Comparison of ENCODE assay signal across 26 cellular contexts in genomic region chr6:41791306-41791705, GRCh38. TPM values are rescaled to one million over a fixed set of nuclear protein-coding genes. Genes with fewer than 3 reads are reported as not detected.
"Had no signal": no experiment of that assay in that cellular context is flagged by ENCODE, and none has a peak within 500 bp of the region (broad histone marks: within the 10 kb centered on the region; RNA-seq: fewer than 3 reads in every experiment).

No MANE protein-coding gene starts in this region.

- H3K9me3 ChIP-seq: ascending aorta, body of pancreas, MG63 had no signal

- FAIRE-seq: bronchial epithelial cell had no signal

- H3K27me3 ChIP-seq: ascending aorta, body of pancreas, MG63 had no signal

- H3K27ac Mint-ChIP-seq: activated CD8-positive, alpha-beta memory T cell treated with anti-CD3 and anti-CD28 coated beads, Interleukin-2, amount 10 ng/mL, durations not matched to agents 7 days and 5 days; activated T-helper 1 cell treated with anti-CD3 and anti-CD28 coated beads, Interleukin-12 subunit alpha, Interleukin-12 subunit beta, Interleukin-2, Interleukin-4 antibody, amounts not matched to agents 30 ng/mL and 10 ng/mL and 1 ng/mL, durations not matched to agents 14 hours and 24 hours and 36 hours; T-cell had no signal

- H3K27ac ChIP-seq: ascending aorta, body of pancreas, SK-N-MC, WERI-Rb-1 had no signal

- DNase-seq: activated CD4-positive, alpha-beta T cell treated with anti-CD3 and anti-CD28 coated beads for 4 hours; activated CD8-positive, alpha-beta memory T cell treated with anti-CD3 and anti-CD28 coated beads, Interleukin-2, amount 10 ng/mL, durations not matched to agents 7 days and 5 days; activated CD8-positive, alpha-beta T cell treated with anti-CD3 and anti-CD28 coated beads, Interleukin-2, amount 10 ng/mL, durations not matched to agents 7 days and 5 days; activated effector memory CD4-positive, alpha-beta T cell treated with Interleukin-2 at 50 U/mL for 16 hours; activated naive CD4-positive, alpha-beta T cell; amniotic stem cell; body of pancreas; MG63; MV-4-11; NCI-H1105; NCI-H1436; NCI-H1694 treated with DMSO at 0.1 percent for 48 hours; NCI-H2029 treated with DMSO at 0.1 percent for 48 hours; NCI-H345; NCI-H510A; NCI-H526 treated with DMSO at 0.1 percent for 48 hours; NCI-H82; T-cell; WERI-Rb-1 had no signal

- H3K27me3 Mint-ChIP-seq: activated CD8-positive, alpha-beta memory T cell treated with anti-CD3 and anti-CD28 coated beads, Interleukin-2, amount 10 ng/mL, durations not matched to agents 7 days and 5 days; T-cell had no signal

- H3K4me3 Mint-ChIP-seq: activated CD8-positive, alpha-beta memory T cell treated with anti-CD3 and anti-CD28 coated beads, Interleukin-2, amount 10 ng/mL, durations not matched to agents 7 days and 5 days; activated CD8-positive, alpha-beta T cell treated with anti-CD3 and anti-CD28 coated beads, Interleukin-2, amount 10 ng/mL, durations not matched to agents 7 days and 5 days; activated T-helper 1 cell treated with anti-CD3 and anti-CD28 coated beads, Interleukin-12 subunit alpha, Interleukin-12 subunit beta, Interleukin-2, Interleukin-4 antibody, amounts not matched to agents 30 ng/mL and 10 ng/mL and 1 ng/mL, durations not matched to agents 14 hours and 24 hours and 36 hours; T-cell had no signal

- ATAC-seq: activated CD8-positive, alpha-beta memory T cell treated with anti-CD3 and anti-CD28 coated beads, Interleukin-2, amount 10 ng/mL, durations not matched to agents 7 days and 5 days; activated CD8-positive, alpha-beta T cell treated with anti-CD3 and anti-CD28 coated beads, Interleukin-2, amount 10 ng/mL, durations not matched to agents 7 days and 5 days; body of pancreas; T-cell had no signal

- H3K9me3 Mint-ChIP-seq: activated T-helper 1 cell treated with anti-CD3 and anti-CD28 coated beads, Interleukin-12 subunit alpha, Interleukin-12 subunit beta, Interleukin-2, Interleukin-4 antibody, amounts not matched to agents 30 ng/mL and 10 ng/mL and 1 ng/mL, durations not matched to agents 14 hours and 24 hours and 36 hours; T-cell had no signal

- H3K4me3 ChIP-seq: ascending aorta, body of pancreas, MG63, SK-N-MC had no signal

RNA-seq across cellular contexts. Expression of gene PRICKLE4, which starts 10.7 kb away (rescaled TPM):
- total RNA-seq: activated CD8-positive, alpha-beta memory T cell treated with anti-CD3 and anti-CD28 coated beads, Interleukin-2, amount 10 ng/mL, durations not matched to agents 7 days and 5 days; activated T-helper 1 cell treated with anti-CD3 and anti-CD28 coated beads, Interleukin-12 subunit alpha, Interleukin-12 subunit beta, Interleukin-2, Interleukin-4 antibody, amounts not matched to agents 30 ng/mL and 10 ng/mL and 1 ng/mL, durations not matched to agents 14 hours and 24 hours and 36 hours; T-helper 2 cell treated with Interferon-gamma antibody and Interleukin-4, amounts not matched to agents 100 ng/mL and 5 ng/mL, for 36 hours had no signal

RNA-seq across cellular contexts. Expression of gene PGC, which starts 44.1 kb away (rescaled TPM):
- total RNA-seq: activated CD8-positive, alpha-beta memory T cell treated with anti-CD3 and anti-CD28 coated beads, Interleukin-2, amount 10 ng/mL, durations not matched to agents 7 days and 5 days; activated CD8-positive, alpha-beta T cell treated with anti-CD3 and anti-CD28 coated beads, Interleukin-2, amount 10 ng/mL, durations not matched to agents 7 days and 5 days; bronchial epithelial cell; OCI-LY7; RPMI7951; T-helper 2 cell treated with Interferon-gamma antibody and Interleukin-4, amounts not matched to agents 100 ng/mL and 5 ng/mL, for 36 hours had no signal
